8 cellular contexts compared by ENCODE assay signal in genomic region chr2:64524604-64525322, GRCh38. TPM values are rescaled to one million over a fixed set of nuclear protein-coding genes. Genes with fewer than 3 reads are reported as not detected.
DNase-seq lines count a peak whose midpoint lies in the region; ATAC-seq, FAIRE-seq and TF ChIP-seq lines count a peak whose summit lies in the region.

No MANE protein-coding gene starts in this region.

- dilution Hi-C loops in keratinocyte (cut with MboI; ENCODE audit: extremely low pct_ligation_motif_present, low sequenced_read_pairs): no loop called here

- H3K9me3 ChIP-seq in SJCRH30 (replicated peaks) (no peaks in the 10 kb centered on the region), keratinocyte (ENCODE audit: control insufficient read depth, low read depth, low read length) (no peaks in the 10 kb centered on the region)

- H3K27ac ChIP-seq in SJCRH30 (peak overlapping the region; percentile 18; the same call in 1 of the 2 replicates), keratinocyte (ENCODE audit: control insufficient read depth, insufficient read depth, low read length) (peak overlapping the region; percentile 71)

- no peaks in the 10 kb centered on the region for H3K9me1 ChIP-seq in keratinocyte (ENCODE audit: control insufficient read depth, extremely low read depth, insufficient read depth, low read length)

- H3K4me3 ChIP-seq in SJCRH30 (peak overlapping the region; percentile 86), keratinocyte (ENCODE audit: control insufficient read depth in 2 of 3, extremely low read depth in 1 of 3, insufficient read depth in 2 of 3, low read depth in 1 of 3, low read length in 3 of 3) (peak overlapping the region; percentile 78 to 95 (median 87))

- H4K20me1 ChIP-seq in keratinocyte (ENCODE audit: control insufficient read depth, extremely low read depth, insufficient read depth, low read length): no peaks in the 10 kb centered on the region

- no peak for FAIRE-seq in keratinocyte (lab: Jason Lieb, UNC)

- peak; percentile 2 for ATAC-seq in HG02981 (IDR thresholded peaks at IDR 0.05; ENCODE audit: unreplicated experiment)

- no peaks in the 10 kb centered on the region for H3K27me3 ChIP-seq in SJCRH30
- no peaks in the 10 kb centered on the region for H3K27me3 ChIP-seq in keratinocyte (ENCODE audit: control insufficient read depth, extremely low read depth, insufficient read depth, low read length)

- peaks cover 5% of the 10 kb centered on the region; the same call in 1 of the 2 replicates for H3K4me1 ChIP-seq in SJCRH30
- H3K4me1 ChIP-seq in keratinocyte (ENCODE audit: control insufficient read depth, extremely low read depth, insufficient read depth, low read length): peaks cover 6% of the 10 kb centered on the region

- peak overlapping the region; percentile 96 to 100 (median 99) for H3K4me3 Mint-ChIP-seq in brain

- H2AFZ ChIP-seq in keratinocyte (ENCODE audit: control insufficient read depth, low read length): peak overlapping the region; percentile 86

- no peaks in the 10 kb centered on the region for H3K36me3 Mint-ChIP-seq in brain

- peak overlapping the region; percentile 96 for H3K4me2 ChIP-seq in keratinocyte (ENCODE audit: control insufficient read depth, extremely low read depth, insufficient read depth, low read depth, low read length)

- H3K9ac ChIP-seq in keratinocyte (ENCODE audit: control insufficient read depth, extremely low read depth, insufficient read depth, low read length): peak overlapping the region; percentile 78

- DNase-seq in NCI-H748 (lab: John Stamatoyannopoulos, UW; ENCODE audit: unreplicated experiment) (peak; percentile 27), NCI-H748 treated with DMSO at 0.1 percent for 48 hours (lab: John Stamatoyannopoulos, UW) (no peak), SJCRH30 (peak; percentile 41 to 54), keratinocyte (ENCODE audit: low read depth, low spot score) (no peak), SKM-1 treated with dmso at 0.1 percent for 144 hours (lab: John Stamatoyannopoulos, UW; ENCODE audit: unreplicated experiment) (no peak)
- DNase-seq in stimulated activated CD4-positive, alpha-beta T cell treated with anti-CD3 and anti-CD28 coated beads, Interleukin-1b, Interleukin-23, amount 100 ng/mL, for 24 hours (ENCODE audit: low read depth in 4 of 4, low spot score in 1 of 4): peak; percentile 5 to 26 (median 15)

- peaks cover 49% of the 10 kb centered on the region for H3K4me1 Mint-ChIP-seq in brain

- peaks cover 0 to 3% (median 0%) of the 10 kb centered on the region in 5 experiments for H3K9me3 Mint-ChIP-seq in brain

- H3K36me3 ChIP-seq in SJCRH30: no peaks in the 10 kb centered on the region
- no peaks in the 10 kb centered on the region for H3K36me3 ChIP-seq in keratinocyte (ENCODE audit: control insufficient read depth in 2 of 2, extremely low read depth in 1 of 2, insufficient read depth in 2 of 2, low read length in 2 of 2)

- peaks cover 54% of the 10 kb centered on the region for H3K79me2 ChIP-seq in keratinocyte (ENCODE audit: control insufficient read depth, insufficient read depth, low read length)

- peaks cover 4% of the 10 kb centered on the region for H3K27me3 Mint-ChIP-seq in brain

- TF ChIP-seq CTCF in brain (conservative IDR thresholded peaks at IDR 0.05) (no peak), keratinocyte (optimal IDR thresholded peaks at IDR 0.05 in 1 of 3, IDR thresholded peaks at IDR 0.05 in 1 of 3, conservative IDR thresholded peaks at IDR 0.05 in 1 of 3; ENCODE audit: extremely low read depth in 1 of 3, insufficient read depth in 2 of 3, low read length in 3 of 3) (no peak)

- H3K27ac Mint-ChIP-seq in brain: peak overlapping the region; percentile 82 to 99 (median 99)

RNA-seq across cellular contexts. Expression of gene AFTPH, which starts 0.6 kb away (rescaled TPM):
- total RNA-seq in SJCRH30 (2014; rRNA removed; shearing (Covaris generic)): 23.9 and 24.3 TPM in 2 replicates
- 16.2 TPM for polyA plus RNA-seq in brain (ENCODE audit: insufficient read depth, low read depth, low replicate concordance)
- 18.7 to 28.3 TPM (median 24.5 TPM) in 3 replicates for polyA plus RNA-seq in keratinocyte
- 21.1 TPM for polyA plus RNA-seq in keratinocyte (2011; ENCODE audit: low read depth)
- 16.1 and 30.2 TPM in 2 replicates for polyA plus RNA-seq in keratinocyte (2011; cell fraction: cytosol; rRNA removed)
- polyA plus RNA-seq in keratinocyte (2011; cell fraction: nucleus; rRNA removed): 23.5 and 27.0 TPM in 2 replicates
- 14.9 and 30.3 TPM in 2 replicates for polyA plus RNA-seq in keratinocyte (2012; ENCODE audit: low replicate concordance)
- 6.6 to 23.4 TPM (median 14.4 TPM) in 3 replicates for polyA minus RNA-seq in keratinocyte
- 8.8 TPM for polyA minus RNA-seq in keratinocyte (2011; cell fraction: cytosol; rRNA and poly(A)+ RNA removed)
- polyA minus RNA-seq in keratinocyte (2011; cell fraction: nucleus; rRNA and poly(A)+ RNA removed): 14.6 and 29.5 TPM in 2 replicates

Comparison
In these comparisons a context has a peak if more than half of its experiments do, and no peak if none do; other contexts are left out.
1. DNase-seq: peak in NCI-H748 (single experiment), SJCRH30 (2 of 2) and stimulated activated CD4-positive, alpha-beta T cell treated with anti-CD3 and anti-CD28 coated beads, Interleukin-1b, Interleukin-23, amount 100 ng/mL, for 24 hours (4 of 4); none in NCI-H748 treated with DMSO at 0.1 percent for 48 hours (single experiment), keratinocyte (single experiment) and SKM-1 treated with dmso at 0.1 percent for 144 hours (single experiment).